In genomic region chr6:37696841-37697735, GRCh38 we compare ENCODE assay signal across 1 cellular context.
TF ChIP-seq lines count a peak whose summit lies in the region.

No MANE protein-coding gene starts in this region.

TF ChIP-seq in HEK293, 187 proteins besides CTCF, POLR2A, EP300 and RAD21 (continued from another document):
- TF ChIP-seq PRDM2 (tag by site-specific recombination; IDR thresholded peaks at IDR 0.05; ENCODE audit: borderline replicate concordance): no peak
- TF ChIP-seq ZNF561 (tag by site-specific recombination; IDR thresholded peaks at IDR 0.05; ENCODE audit: borderline replicate concordance): no peak
- TF ChIP-seq, protein P1, sequence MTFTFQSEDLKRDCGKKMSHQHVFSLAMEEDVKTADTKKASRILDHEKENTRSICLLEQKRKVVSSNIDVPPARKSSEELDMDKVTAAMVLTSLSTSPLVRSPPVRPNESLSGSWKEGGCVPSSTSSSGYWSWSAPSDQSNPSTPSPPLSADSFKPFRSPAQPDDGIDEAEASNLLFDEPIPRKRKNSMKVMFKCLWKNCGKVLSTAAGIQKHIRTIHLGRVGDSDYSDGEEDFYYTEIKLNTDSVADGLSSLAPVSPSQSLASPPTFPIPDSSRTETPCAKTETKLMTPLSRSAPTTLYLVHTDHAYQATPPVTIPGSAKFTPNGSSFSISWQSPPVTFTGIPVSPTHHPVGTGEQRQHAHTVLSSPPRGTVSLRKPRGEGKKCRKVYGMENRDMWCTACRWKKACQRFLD (tag by site-specific recombination; IDR thresholded peaks at IDR 0.05): no peak
- no peak for TF ChIP-seq ZNF514 (tag by site-specific recombination; IDR thresholded peaks at IDR 0.05)
- TF ChIP-seq KLF9 (tag by site-specific recombination; IDR thresholded peaks at IDR 0.05; ENCODE audit: low read depth): no peak
- TF ChIP-seq ZNF423 (tag by site-specific recombination; IDR thresholded peaks at IDR 0.05): no peak
- no peak for TF ChIP-seq ZIC2 (tag by site-specific recombination; IDR thresholded peaks at IDR 0.05)
- no peak for TF ChIP-seq FEZF1 (tag by site-specific recombination; IDR thresholded peaks at IDR 0.05)
- TF ChIP-seq, protein P2, sequence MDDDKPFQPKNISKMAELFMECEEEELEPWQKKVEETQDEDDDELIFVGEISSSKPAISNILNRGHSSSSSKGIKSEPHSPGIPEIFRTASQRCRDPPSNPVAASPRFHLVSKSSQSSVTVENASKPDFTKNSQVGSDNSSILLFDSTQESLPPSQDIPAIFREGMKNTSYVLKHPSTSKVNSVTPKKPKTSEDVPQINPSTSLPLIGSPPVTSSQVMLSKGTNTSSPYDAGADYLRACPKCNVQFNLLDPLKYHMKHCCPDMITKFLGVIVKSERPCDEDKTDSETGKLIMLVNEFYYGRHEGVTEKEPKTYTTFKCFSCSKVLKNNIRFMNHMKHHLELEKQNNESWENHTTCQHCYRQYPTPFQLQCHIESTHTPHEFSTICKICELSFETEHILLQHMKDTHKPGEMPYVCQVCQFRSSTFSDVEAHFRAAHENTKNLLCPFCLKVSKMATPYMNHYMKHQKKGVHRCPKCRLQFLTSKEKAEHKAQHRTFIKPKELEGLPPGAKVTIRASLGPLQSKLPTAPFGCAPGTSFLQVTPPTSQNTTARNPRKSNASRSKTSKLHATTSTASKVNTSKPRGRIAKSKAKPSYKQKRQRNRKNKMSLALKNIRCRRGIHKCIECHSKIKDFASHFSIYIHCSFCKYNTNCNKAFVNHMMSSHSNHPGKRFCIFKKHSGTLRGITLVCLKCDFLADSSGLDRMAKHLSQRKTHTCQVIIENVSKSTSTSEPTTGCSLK (tag by site-specific recombination; IDR thresholded peaks at IDR 0.05): no peak
- no peak for TF ChIP-seq ZNF600 (tag by site-specific recombination; IDR thresholded peaks at IDR 0.05)
- TF ChIP-seq WT1 (tag by site-specific recombination; IDR thresholded peaks at IDR 0.05): no peak
- 0 out of 2 replicates have a peak, but pooled peaks have one; percentile 3 for TF ChIP-seq ZEB2 (tag by site-specific recombination; IDR thresholded peaks at IDR 0.05)
- TF ChIP-seq ZNF677 (tag by site-specific recombination; IDR thresholded peaks at IDR 0.05): 0 out of 2 replicates have a peak, but pooled peaks have one; percentile 9
- no peak for TF ChIP-seq ZBTB48 (tag by site-specific recombination; IDR thresholded peaks at IDR 0.05)
- no peak for TF ChIP-seq ZNF830 (tag by site-specific recombination; IDR thresholded peaks at IDR 0.05; ENCODE audit: low read depth)
- no peak for TF ChIP-seq ZNF23 (tag by site-specific recombination; IDR thresholded peaks at IDR 0.05; ENCODE audit: borderline replicate concordance)
- no peak for TF ChIP-seq ZNF112 (tag by site-specific recombination; IDR thresholded peaks at IDR 0.05)
- no peak for TF ChIP-seq ZNF184 (tag by site-specific recombination; IDR thresholded peaks at IDR 0.05)
- no peak for TF ChIP-seq ZNF239 (tag by site-specific recombination; IDR thresholded peaks at IDR 0.05)
- TF ChIP-seq PRDM6 (tag by site-specific recombination; IDR thresholded peaks at IDR 0.05): no peak
- TF ChIP-seq ZNF701 (tag by site-specific recombination; IDR thresholded peaks at IDR 0.05): no peak
- TF ChIP-seq, protein P3, sequence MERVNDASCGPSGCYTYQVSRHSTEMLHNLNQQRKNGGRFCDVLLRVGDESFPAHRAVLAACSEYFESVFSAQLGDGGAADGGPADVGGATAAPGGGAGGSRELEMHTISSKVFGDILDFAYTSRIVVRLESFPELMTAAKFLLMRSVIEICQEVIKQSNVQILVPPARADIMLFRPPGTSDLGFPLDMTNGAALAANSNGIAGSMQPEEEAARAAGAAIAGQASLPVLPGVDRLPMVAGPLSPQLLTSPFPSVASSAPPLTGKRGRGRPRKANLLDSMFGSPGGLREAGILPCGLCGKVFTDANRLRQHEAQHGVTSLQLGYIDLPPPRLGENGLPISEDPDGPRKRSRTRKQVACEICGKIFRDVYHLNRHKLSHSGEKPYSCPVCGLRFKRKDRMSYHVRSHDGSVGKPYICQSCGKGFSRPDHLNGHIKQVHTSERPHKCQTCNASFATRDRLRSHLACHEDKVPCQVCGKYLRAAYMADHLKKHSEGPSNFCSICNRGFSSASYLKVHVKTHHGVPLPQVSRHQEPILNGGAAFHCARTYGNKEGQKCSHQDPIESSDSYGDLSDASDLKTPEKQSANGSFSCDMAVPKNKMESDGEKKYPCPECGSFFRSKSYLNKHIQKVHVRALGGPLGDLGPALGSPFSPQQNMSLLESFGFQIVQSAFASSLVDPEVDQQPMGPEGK (tag by site-specific recombination; IDR thresholded peaks at IDR 0.05): peak; percentile 46; the same call in 1 of the 2 replicates
- TF ChIP-seq, protein P4, sequence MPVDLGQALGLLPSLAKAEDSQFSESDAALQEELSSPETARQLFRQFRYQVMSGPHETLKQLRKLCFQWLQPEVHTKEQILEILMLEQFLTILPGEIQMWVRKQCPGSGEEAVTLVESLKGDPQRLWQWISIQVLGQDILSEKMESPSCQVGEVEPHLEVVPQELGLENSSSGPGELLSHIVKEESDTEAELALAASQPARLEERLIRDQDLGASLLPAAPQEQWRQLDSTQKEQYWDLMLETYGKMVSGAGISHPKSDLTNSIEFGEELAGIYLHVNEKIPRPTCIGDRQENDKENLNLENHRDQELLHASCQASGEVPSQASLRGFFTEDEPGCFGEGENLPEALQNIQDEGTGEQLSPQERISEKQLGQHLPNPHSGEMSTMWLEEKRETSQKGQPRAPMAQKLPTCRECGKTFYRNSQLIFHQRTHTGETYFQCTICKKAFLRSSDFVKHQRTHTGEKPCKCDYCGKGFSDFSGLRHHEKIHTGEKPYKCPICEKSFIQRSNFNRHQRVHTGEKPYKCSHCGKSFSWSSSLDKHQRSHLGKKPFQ (tag by site-specific recombination; IDR thresholded peaks at IDR 0.05): no peak
- peak; percentile 78 for TF ChIP-seq ZNF777 (tag by site-specific recombination; IDR thresholded peaks at IDR 0.05; ENCODE audit: borderline replicate concordance)
- TF ChIP-seq ZNF335 (tag by site-specific recombination; conservative IDR thresholded peaks at IDR 0.05): no peak
- no peak for TF ChIP-seq ZSCAN18 (tag by site-specific recombination; IDR thresholded peaks at IDR 0.05)
- TF ChIP-seq ZNF121 (tag by site-specific recombination; IDR thresholded peaks at IDR 0.05): no peak
- TF ChIP-seq ZNF146 (tag by site-specific recombination; IDR thresholded peaks at IDR 0.05): no peak
- no peak for TF ChIP-seq ZNF155 (tag by site-specific recombination; IDR thresholded peaks at IDR 0.05)
- TF ChIP-seq ZNF623 (tag by site-specific recombination; IDR thresholded peaks at IDR 0.05): no peak
TF ChIP-seq in HEK293: peak in this region for 12.
